Comparison of ENCODE assay signal across 1 cellular context in the genomic region with DNA sequence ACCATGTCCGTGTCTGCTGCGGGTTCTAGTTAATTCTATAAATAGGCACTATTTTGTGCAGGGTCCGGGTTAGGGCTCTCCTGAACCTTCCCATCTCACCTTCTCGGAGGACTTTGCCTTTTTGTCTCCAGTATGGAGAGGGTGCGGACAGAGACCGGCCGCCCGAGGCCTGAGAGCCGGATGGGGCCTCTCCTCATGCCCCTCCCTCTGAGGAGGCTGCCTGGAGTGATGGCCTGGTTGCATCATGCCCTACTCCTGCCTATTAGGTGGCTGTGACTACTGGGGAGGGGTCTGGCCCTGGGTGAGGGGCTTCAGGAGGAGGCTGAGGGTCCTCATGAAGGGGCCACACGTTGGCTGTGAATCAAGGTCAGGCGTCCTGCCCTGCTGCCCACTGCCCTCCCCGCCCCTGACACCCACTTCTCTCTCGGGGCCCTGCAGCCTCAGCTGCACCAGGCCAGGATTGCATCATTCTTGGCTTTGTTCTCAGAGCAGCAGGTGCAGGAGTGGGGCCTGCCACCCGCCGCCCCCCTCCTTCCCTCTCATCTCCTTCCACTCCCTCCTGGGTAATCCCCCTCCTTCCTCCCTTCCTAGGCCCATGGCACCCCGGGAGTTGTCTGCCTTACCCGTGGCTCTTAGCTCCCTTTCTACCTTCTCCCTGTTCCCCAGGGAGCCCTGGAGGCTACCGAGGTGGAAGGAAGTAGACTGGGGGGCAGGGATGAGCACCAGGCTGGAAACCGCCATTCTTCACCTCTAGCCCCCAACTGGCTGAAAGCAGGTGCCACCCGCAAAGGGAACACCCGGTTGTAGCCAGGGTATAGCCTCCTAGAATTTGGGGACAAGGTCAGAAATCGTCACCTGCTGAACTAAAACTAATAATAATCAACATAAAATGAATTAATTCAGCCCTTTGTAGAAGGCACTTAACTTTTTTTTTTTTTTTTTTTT.
TF ChIP-seq lines count a peak whose summit lies in the region.

No MANE protein-coding gene starts in this region.

TF ChIP-seq in GM23338, 12 proteins besides CTCF, POLR2A, EP300 and RAD21 (continued from another document):
- TF ChIP-seq, protein P1, sequence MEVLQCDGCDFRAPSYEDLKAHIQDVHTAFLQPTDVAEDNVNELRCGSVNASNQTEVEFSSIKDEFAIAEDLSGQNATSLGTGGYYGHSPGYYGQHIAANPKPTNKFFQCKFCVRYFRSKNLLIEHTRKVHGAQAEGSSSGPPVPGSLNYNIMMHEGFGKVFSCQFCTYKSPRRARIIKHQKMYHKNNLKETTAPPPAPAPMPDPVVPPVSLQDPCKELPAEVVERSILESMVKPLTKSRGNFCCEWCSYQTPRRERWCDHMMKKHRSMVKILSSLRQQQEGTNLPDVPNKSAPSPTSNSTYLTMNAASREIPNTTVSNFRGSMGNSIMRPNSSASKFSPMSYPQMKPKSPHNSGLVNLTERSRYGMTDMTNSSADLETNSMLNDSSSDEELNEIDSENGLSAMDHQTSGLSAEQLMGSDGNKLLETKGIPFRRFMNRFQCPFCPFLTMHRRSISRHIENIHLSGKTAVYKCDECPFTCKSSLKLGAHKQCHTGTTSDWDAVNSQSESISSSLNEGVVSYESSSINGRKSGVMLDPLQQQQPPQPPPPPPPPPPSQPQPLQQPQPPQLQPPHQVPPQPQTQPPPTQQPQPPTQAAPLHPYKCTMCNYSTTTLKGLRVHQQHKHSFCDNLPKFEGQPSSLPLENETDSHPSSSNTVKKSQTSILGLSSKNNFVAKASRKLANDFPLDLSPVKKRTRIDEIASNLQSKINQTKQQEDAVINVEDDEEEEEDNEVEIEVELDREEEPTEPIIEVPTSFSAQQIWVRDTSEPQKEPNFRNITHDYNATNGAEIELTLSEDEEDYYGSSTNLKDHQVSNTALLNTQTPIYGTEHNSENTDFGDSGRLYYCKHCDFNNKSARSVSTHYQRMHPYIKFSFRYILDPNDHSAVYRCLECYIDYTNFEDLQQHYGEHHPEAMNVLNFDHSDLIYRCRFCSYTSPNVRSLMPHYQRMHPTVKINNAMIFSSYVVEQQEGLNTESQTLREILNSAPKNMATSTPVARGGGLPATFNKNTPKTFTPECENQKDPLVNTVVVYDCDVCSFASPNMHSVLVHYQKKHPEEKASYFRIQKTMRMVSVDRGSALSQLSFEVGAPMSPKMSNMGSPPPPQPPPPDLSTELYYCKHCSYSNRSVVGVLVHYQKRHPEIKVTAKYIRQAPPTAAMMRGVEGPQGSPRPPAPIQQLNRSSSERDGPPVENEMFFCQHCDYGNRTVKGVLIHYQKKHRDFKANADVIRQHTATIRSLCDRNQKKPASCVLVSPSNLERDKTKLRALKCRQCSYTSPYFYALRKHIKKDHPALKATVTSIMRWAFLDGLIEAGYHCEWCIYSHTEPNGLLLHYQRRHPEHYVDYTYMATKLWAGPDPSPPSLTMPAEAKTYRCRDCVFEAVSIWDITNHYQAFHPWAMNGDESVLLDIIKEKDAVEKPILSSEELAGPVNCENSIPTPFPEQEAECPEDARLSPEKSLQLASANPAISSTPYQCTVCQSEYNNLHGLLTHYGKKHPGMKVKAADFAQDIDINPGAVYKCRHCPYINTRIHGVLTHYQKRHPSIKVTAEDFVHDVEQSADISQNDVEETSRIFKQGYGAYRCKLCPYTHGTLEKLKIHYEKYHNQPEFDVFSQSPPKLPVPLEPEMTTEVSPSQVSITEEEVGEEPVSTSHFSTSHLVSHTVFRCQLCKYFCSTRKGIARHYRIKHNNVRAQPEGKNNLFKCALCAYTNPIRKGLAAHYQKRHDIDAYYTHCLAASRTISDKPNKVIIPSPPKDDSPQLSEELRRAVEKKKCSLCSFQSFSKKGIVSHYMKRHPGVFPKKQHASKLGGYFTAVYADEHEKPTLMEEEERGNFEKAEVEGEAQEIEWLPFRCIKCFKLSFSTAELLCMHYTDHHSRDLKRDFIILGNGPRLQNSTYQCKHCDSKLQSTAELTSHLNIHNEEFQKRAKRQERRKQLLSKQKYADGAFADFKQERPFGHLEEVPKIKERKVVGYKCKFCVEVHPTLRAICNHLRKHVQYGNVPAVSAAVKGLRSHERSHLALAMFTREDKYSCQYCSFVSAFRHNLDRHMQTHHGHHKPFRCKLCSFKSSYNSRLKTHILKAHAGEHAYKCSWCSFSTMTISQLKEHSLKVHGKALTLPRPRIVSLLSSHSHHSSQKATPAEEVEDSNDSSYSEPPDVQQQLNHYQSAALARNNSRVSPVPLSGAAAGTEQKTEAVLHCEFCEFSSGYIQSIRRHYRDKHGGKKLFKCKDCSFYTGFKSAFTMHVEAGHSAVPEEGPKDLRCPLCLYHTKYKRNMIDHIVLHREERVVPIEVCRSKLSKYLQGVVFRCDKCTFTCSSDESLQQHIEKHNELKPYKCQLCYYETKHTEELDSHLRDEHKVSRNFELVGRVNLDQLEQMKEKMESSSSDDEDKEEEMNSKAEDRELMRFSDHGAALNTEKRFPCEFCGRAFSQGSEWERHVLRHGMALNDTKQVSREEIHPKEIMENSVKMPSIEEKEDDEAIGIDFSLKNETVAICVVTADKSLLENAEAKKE (CRISPR knock-in tag; IDR thresholded peaks at IDR 0.05), result no peak; the same call in 1 of the 2 replicates
- TF ChIP-seq, protein P2, sequence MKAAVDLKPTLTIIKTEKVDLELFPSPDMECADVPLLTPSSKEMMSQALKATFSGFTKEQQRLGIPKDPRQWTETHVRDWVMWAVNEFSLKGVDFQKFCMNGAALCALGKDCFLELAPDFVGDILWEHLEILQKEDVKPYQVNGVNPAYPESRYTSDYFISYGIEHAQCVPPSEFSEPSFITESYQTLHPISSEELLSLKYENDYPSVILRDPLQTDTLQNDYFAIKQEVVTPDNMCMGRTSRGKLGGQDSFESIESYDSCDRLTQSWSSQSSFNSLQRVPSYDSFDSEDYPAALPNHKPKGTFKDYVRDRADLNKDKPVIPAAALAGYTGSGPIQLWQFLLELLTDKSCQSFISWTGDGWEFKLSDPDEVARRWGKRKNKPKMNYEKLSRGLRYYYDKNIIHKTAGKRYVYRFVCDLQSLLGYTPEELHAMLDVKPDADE (IDR thresholded peaks at IDR 0.05), result 0 out of 2 replicates have a peak, but pooled peaks have one; percentile 44
- TF ChIP-seq POLR2AphosphoS5 (IDR thresholded peaks at IDR 0.05; ENCODE audit: low read depth), result peak; percentile 43
- TF ChIP-seq, protein P3, sequence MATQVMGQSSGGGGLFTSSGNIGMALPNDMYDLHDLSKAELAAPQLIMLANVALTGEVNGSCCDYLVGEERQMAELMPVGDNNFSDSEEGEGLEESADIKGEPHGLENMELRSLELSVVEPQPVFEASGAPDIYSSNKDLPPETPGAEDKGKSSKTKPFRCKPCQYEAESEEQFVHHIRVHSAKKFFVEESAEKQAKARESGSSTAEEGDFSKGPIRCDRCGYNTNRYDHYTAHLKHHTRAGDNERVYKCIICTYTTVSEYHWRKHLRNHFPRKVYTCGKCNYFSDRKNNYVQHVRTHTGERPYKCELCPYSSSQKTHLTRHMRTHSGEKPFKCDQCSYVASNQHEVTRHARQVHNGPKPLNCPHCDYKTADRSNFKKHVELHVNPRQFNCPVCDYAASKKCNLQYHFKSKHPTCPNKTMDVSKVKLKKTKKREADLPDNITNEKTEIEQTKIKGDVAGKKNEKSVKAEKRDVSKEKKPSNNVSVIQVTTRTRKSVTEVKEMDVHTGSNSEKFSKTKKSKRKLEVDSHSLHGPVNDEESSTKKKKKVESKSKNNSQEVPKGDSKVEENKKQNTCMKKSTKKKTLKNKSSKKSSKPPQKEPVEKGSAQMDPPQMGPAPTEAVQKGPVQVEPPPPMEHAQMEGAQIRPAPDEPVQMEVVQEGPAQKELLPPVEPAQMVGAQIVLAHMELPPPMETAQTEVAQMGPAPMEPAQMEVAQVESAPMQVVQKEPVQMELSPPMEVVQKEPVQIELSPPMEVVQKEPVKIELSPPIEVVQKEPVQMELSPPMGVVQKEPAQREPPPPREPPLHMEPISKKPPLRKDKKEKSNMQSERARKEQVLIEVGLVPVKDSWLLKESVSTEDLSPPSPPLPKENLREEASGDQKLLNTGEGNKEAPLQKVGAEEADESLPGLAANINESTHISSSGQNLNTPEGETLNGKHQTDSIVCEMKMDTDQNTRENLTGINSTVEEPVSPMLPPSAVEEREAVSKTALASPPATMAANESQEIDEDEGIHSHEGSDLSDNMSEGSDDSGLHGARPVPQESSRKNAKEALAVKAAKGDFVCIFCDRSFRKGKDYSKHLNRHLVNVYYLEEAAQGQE (IDR thresholded peaks at IDR 0.05; ENCODE audit: unreplicated experiment), result peak; percentile 39
- no peak for TF ChIP-seq ZNF331 (CRISPR knock-in tag; IDR thresholded peaks at IDR 0.05; ENCODE audit: low read depth)
- peak; percentile 43; the same call in 1 of the 2 replicates for TF ChIP-seq CREB1 (CRISPR knock-in tag; IDR thresholded peaks at IDR 0.05; ENCODE audit: low read depth)
- TF ChIP-seq EZH2 (IDR thresholded peaks at IDR 0.05; ENCODE audit: low read depth, unreplicated experiment), result no peak
- TF ChIP-seq NANOG (IDR thresholded peaks at IDR 0.05; ENCODE audit: borderline replicate concordance), result no peak
- no peak for TF ChIP-seq EZH2phosphoT487 (IDR thresholded peaks at IDR 0.05; ENCODE audit: unreplicated experiment)
